ENCODE assay signal across 13 cellular contexts in the genomic region with DNA sequence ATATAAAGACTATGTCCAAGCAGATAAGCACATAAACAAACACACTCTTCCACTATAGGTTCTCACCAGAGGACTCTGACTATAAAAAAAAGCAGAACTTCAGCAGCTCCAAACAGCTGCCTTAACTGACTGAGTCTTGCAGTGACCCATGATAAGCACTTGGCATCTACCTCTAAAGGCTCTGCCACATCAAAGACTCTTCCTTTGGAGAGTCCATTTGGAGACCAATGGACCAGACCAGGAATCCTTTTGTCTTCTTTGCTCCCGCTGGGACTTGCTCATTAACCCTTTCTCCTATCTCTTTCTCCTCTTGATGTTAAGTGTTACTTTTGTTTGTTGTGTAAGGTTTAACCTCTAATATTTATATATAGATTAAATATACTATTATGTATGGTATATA.
"Had no signal": no experiment of that assay in that cellular context is flagged by ENCODE, and none has a peak within 500 bp of the region (broad histone marks: within the 10 kb centered on the region; RNA-seq: fewer than 3 reads in every experiment).

No MANE protein-coding gene starts in this region.

- H3K27me3 ChIP-seq: colonic mucosa, gastrocnemius medialis, heart right ventricle, ovary had no signal

- DNase-seq: activated CD4-positive, alpha-beta T cell treated with anti-CD3 and anti-CD28 coated beads for 4 hours; activated CD8-positive, alpha-beta memory T cell treated with anti-CD3 and anti-CD28 coated beads, Interleukin-2, amount 50 U/mL, for 48 hours; activated CD8-positive, alpha-beta T cell treated with anti-CD3 and anti-CD28 coated beads, Interleukin-2, amount 10 ng/mL, durations not matched to agents 7 days and 5 days; activated naive CD4-positive, alpha-beta T cell treated with Interleukin-2 at 50 U/mL for 16 hours; colonic mucosa; effector CD4-positive, alpha-beta T cell; gastrocnemius medialis; heart right ventricle; ovary; stimulated activated CD4-positive, alpha-beta T cell treated with anti-CD3 and anti-CD28 coated beads, Interleukin-12 subunit alpha, Interleukin-12 subunit beta, amount 100 ng/mL, for 4 hours; stimulated activated naive CD4-positive, alpha-beta T cell treated with Interleukin-2 at 50 U/mL for 16 hours; trophoblast cell; WERI-Rb-1 had no signal

- H3K36me3 ChIP-seq: colonic mucosa, gastrocnemius medialis, heart right ventricle, ovary, WERI-Rb-1 had no signal

- ATAC-seq: activated CD8-positive, alpha-beta T cell treated with anti-CD3 and anti-CD28 coated beads, Interleukin-2, amount 10 ng/mL, durations not matched to agents 7 days and 5 days; gastrocnemius medialis; heart right ventricle had no signal

- H3K4me3 ChIP-seq: colonic mucosa, gastrocnemius medialis, heart right ventricle, ovary had no signal

- H3K27ac ChIP-seq: colonic mucosa, gastrocnemius medialis, heart right ventricle, ovary, WERI-Rb-1 had no signal

- H3K4me1 ChIP-seq: colonic mucosa, gastrocnemius medialis, heart right ventricle had no signal
